ENCODE assay signal across 21 cellular contexts in genomic region chr15:98790270-98790669, GRCh38.
"Had no signal": no experiment of that assay in that cellular context is flagged by ENCODE, and none has a peak within 500 bp of the region (broad histone marks: within the 10 kb centered on the region; RNA-seq: fewer than 3 reads in every experiment).

No MANE protein-coding gene starts in this region.

- H3K36me3 Mint-ChIP-seq: activated naive CD8-positive, alpha-beta T cell treated with anti-CD3 and anti-CD28 coated beads, Interleukin-2, amount 10 ng/mL, durations not matched to agents 7 days and 5 days; brain had no signal

- H3K27me3 ChIP-seq: foreskin keratinocyte, left lung, right atrium auricular region, tibial nerve, vagina had no signal

- H3K9me3 ChIP-seq: left lung, right atrium auricular region, tibial nerve, vagina had no signal

- ATAC-seq: foreskin keratinocyte; left lung; stimulated activated naive CD8-positive, alpha-beta T cell treated with anti-CD3 and anti-CD28 coated beads, Interleukin-15, Interleukin-2, amounts not matched to agents 100 U/mL and 50 U/mL, for 24 hours had no signal

- H3K9me3 Mint-ChIP-seq: activated naive CD8-positive, alpha-beta T cell treated with anti-CD3 and anti-CD28 coated beads, Interleukin-2, amount 10 ng/mL, durations not matched to agents 7 days and 5 days; brain; nephron had no signal

- H3K4me3 ChIP-seq: left lung, right atrium auricular region, tibial nerve, vagina had no signal

- H3K27ac ChIP-seq: foreskin keratinocyte, left lung, tibial nerve, vagina had no signal

- H3K27me3 Mint-ChIP-seq: activated naive CD8-positive, alpha-beta T cell treated with anti-CD3 and anti-CD28 coated beads, Interleukin-2, amount 10 ng/mL, durations not matched to agents 7 days and 5 days; brain had no signal

- H3K36me3 ChIP-seq: left lung, right atrium auricular region, tibial nerve, vagina had no signal

- H3K4me3 Mint-ChIP-seq: activated naive CD8-positive, alpha-beta T cell treated with anti-CD3 and anti-CD28 coated beads, Interleukin-2, amount 10 ng/mL, durations not matched to agents 7 days and 5 days; brain; nephron had no signal

- H3K27ac Mint-ChIP-seq: activated naive CD8-positive, alpha-beta T cell treated with anti-CD3 and anti-CD28 coated beads, Interleukin-2, amount 10 ng/mL, durations not matched to agents 7 days and 5 days had no signal

- DNase-seq: activated CD4-positive, alpha-beta T cell treated with anti-CD3 and anti-CD28 coated beads, Interleukin-2, amount 50 U/mL, for 1 hour; activated CD4-positive, CD25-positive, alpha-beta regulatory T cell treated with anti-CD3 and anti-CD28 coated beads, Interleukin-2, amount 50 U/mL, for 72 hours; activated CD8-positive, alpha-beta memory T cell treated with anti-CD3 and anti-CD28 coated beads for 24 hours; activated CD8-positive, alpha-beta memory T cell treated with anti-CD3 and anti-CD28 coated beads, Interleukin-2, amount 50 U/mL, for 48 hours; activated gamma-delta T cell treated with Interleukin-2 at 50 U/mL for 16 hours; activated naive CD8-positive, alpha-beta T cell treated with anti-CD3 and anti-CD28 coated beads, Interleukin-2, amount 10 ng/mL, durations not matched to agents 7 days and 5 days; caudate nucleus; foreskin keratinocyte; hypothalamus; kidney; left lung; mammary epithelial cell; midbrain; stimulated activated CD4-positive, alpha-beta T cell treated with anti-CD3 and anti-CD28 coated beads, Interleukin-12 subunit alpha, Interleukin-12 subunit beta, amount 100 ng/mL, for 4 hours; stimulated activated CD4-positive, alpha-beta T cell treated with anti-CD3 and anti-CD28 coated beads, Interleukin-1b, Interleukin-23, amount 100 ng/mL, for 48 hours; stimulated activated naive CD8-positive, alpha-beta T cell treated with anti-CD3 and anti-CD28 coated beads, Interleukin-15, Interleukin-2, amounts not matched to agents 100 U/mL and 50 U/mL, for 24 hours had no signal
